Comparison of ENCODE assay signal across 8 cellular contexts in genomic region chr10:93554760-93555432, GRCh38. TPM values are rescaled to one million over a fixed set of nuclear protein-coding genes. Genes with fewer than 3 reads are reported as not detected.
A peak's percentile ranks its signal among the peaks of the same experiment; 100 is the strongest.
DNase-seq lines count a peak whose midpoint lies in the region; ATAC-seq and TF ChIP-seq lines count a peak whose summit lies in the region.

No MANE protein-coding gene starts in this region.

- H3K27me3 ChIP-seq in DOHH2 (ENCODE audit: control insufficient read depth, low read length) (no peaks in the 10 kb centered on the region), gastroesophageal sphincter (peaks cover 11% of the 10 kb centered on the region), uterus (no peaks in the 10 kb centered on the region)

- DNase-seq in NOMO-1 (lab: John Stamatoyannopoulos, UW; ENCODE audit: unreplicated experiment in 2 of 2) = peak; percentile 88 to 90
- peak; percentile 57 to 68 for DNase-seq in activated T-cell treated with anti-CD3 and anti-CD28 coated beads, Interleukin-2, amount 50 U/mL, for 72 hours
- DNase-seq in omental fat pad (ENCODE audit: low spot score) = peak; percentile 48
- peak in 1 of 2 donors; percentile 19 for DNase-seq in uterus

- no peak for TF ChIP-seq EP300 in gastroesophageal sphincter (IDR thresholded peaks at IDR 0.05)

- no peaks in the 10 kb centered on the region for H3K9me2 ChIP-seq in DOHH2 (replicated peaks; ENCODE audit: control insufficient read depth, low read length)

- H3K9me3 ChIP-seq in DOHH2 (ENCODE audit: control insufficient read depth, insufficient read depth, low read length) = no peaks in the 10 kb centered on the region
- H3K9me3 ChIP-seq in gastroesophageal sphincter = peaks cover 0 to 9% (median 0%) of the 10 kb centered on the region in 3 donors
- no peaks in the 10 kb centered on the region for H3K9me3 ChIP-seq in uterus

- TF ChIP-seq CTCF in DOHH2 (IDR thresholded peaks at IDR 0.05; ENCODE audit: low read depth, low read length, poor library complexity, severe bottlenecking) (peak; percentile 86), gastroesophageal sphincter (IDR thresholded peaks at IDR 0.05) (peak in 3 of 4 experiments; percentile 27 to 55 (median 35)), omental fat pad (IDR thresholded peaks at IDR 0.05) (no peak), uterus (IDR thresholded peaks at IDR 0.05) (peak; percentile 31 to 47 (median 32))

- H3K4me3 Mint-ChIP-seq in activated T-cell treated with anti-CD3 and anti-CD28 coated beads, Interleukin-2, amount 50 U/mL, for 72 hours = no peak overlapping the region

- H3K9me3 Mint-ChIP-seq in activated T-cell treated with anti-CD3 and anti-CD28 coated beads, Interleukin-2, amount 50 U/mL, for 72 hours = no peaks in the 10 kb centered on the region

- intact Hi-C loops in uterus (cut with DNase I; ENCODE audit: low total_unique reads) = no loop called here

- H3K4me2 ChIP-seq in DOHH2 (ENCODE audit: low read length) = no peak overlapping the region

- no peak for TF ChIP-seq POLR2A in gastroesophageal sphincter (IDR thresholded peaks at IDR 0.05)
- TF ChIP-seq POLR2A in uterus (IDR thresholded peaks at IDR 0.05) = no peak

- peaks cover 20% of the 10 kb centered on the region for H3K27me3 Mint-ChIP-seq in activated T-cell treated with anti-CD3 and anti-CD28 coated beads, Interleukin-2, amount 50 U/mL, for 72 hours (ENCODE audit: low read depth)

- H3K27ac ChIP-seq in DOHH2 (ENCODE audit: low read depth, low read length) (no peak overlapping the region), gastroesophageal sphincter (no peak overlapping the region), uterus (no peak overlapping the region)

- 17 to 80% methylated on average over 1 of the region's 14 CpGs for WGBS in gastroesophageal sphincter (ENCODE audit: low coverage in 1 of 2), 2 donors

- H3K4me1 Mint-ChIP-seq in activated T-cell treated with anti-CD3 and anti-CD28 coated beads, Interleukin-2, amount 50 U/mL, for 72 hours (ENCODE audit: low read depth) = no peaks in the 10 kb centered on the region

- H3K79me2 ChIP-seq in DOHH2 (ENCODE audit: control insufficient read depth, low read length) = no peaks in the 10 kb centered on the region

- no peaks in the 10 kb centered on the region for H3K4me1 ChIP-seq in DOHH2 (ENCODE audit: control insufficient read depth, low read length)
- no peaks in the 10 kb centered on the region for H3K4me1 ChIP-seq in gastroesophageal sphincter
- H3K4me1 ChIP-seq in uterus = no peaks in the 10 kb centered on the region

- H3K27ac Mint-ChIP-seq in activated T-cell treated with anti-CD3 and anti-CD28 coated beads, Interleukin-2, amount 50 U/mL, for 72 hours = no peak overlapping the region

- H3F3A ChIP-seq in DOHH2 (ENCODE audit: control insufficient read depth, insufficient read depth) = no peaks in the 10 kb centered on the region

- no peaks in the 10 kb centered on the region for H3K36me3 Mint-ChIP-seq in activated T-cell treated with anti-CD3 and anti-CD28 coated beads, Interleukin-2, amount 50 U/mL, for 72 hours (ENCODE audit: insufficient read depth in 2 of 2)

- H3K4me3 ChIP-seq in DOHH2 (ENCODE audit: low read length) = no peak overlapping the region
- H3K4me3 ChIP-seq in gastroesophageal sphincter = no peak overlapping the region
- no peak overlapping the region for H3K4me3 ChIP-seq in uterus

- no peaks in the 10 kb centered on the region for H4K20me1 ChIP-seq in DOHH2 (ENCODE audit: control insufficient read depth, insufficient read depth, low read depth, low read length)

- ATAC-seq in HG02678 (IDR thresholded peaks at IDR 0.05; ENCODE audit: unreplicated experiment) = peak; percentile 65
- peak in 1 of 2 donors; percentile 51 for ATAC-seq in activated T-cell treated with anti-CD3 and anti-CD28 coated beads, Interleukin-2, amount 50 U/mL, for 72 hours (replicated peaks in 1 of 2)
- ATAC-seq in gastroesophageal sphincter = peak; percentile 77
- peak; percentile 45 for ATAC-seq in omental fat pad (ENCODE audit: low FRiP score)
- no peak for ATAC-seq in GM21360 (IDR thresholded peaks at IDR 0.05; ENCODE audit: unreplicated experiment)

- H3K36me3 ChIP-seq in DOHH2 (ENCODE audit: control insufficient read depth, low read length) (no peaks in the 10 kb centered on the region), gastroesophageal sphincter (no peaks in the 10 kb centered on the region), uterus (no peaks in the 10 kb centered on the region)

RNA-seq across cellular contexts. Expression of gene FFAR4, which starts 11.6 kb away (rescaled TPM):
- total RNA-seq in activated T-cell treated with anti-CD3 and anti-CD28 coated beads, Interleukin-2, amount 50 U/mL, for 72 hours = not detected
- total RNA-seq in gastroesophageal sphincter (not detected), omental fat pad (1 to 10 TPM; 2.5 to 6.7 (median 3.1) TPM), uterus (not detected)

RNA-seq across cellular contexts. Expression of gene RBP4, which starts 46.1 kb away (rescaled TPM):
- total RNA-seq in activated T-cell treated with anti-CD3 and anti-CD28 coated beads, Interleukin-2, amount 50 U/mL, for 72 hours = not detected
- total RNA-seq in gastroesophageal sphincter (10 to 100 TPM in 1 of 4 donors, 1 to 10 TPM in 1, not detected in 2; 1.9 to 10.6 TPM), omental fat pad (1,000 to 10,000 TPM in 1 of 4 donors, 100 to 1,000 TPM in 3; 188 to 1,096 (median 353) TPM), uterus (1 to 10 TPM in 1 of 4 donors, under 1 TPM in 1, not detected in 2; 0.90 to 3.2 TPM)

RNA-seq across cellular contexts. Expression of gene PDE6C, which starts 57.4 kb away (rescaled TPM):
- not detected for total RNA-seq in activated T-cell treated with anti-CD3 and anti-CD28 coated beads, Interleukin-2, amount 50 U/mL, for 72 hours
- total RNA-seq in gastroesophageal sphincter (not detected), omental fat pad (not detected), uterus (not detected)

RNA-seq across cellular contexts. Expression of gene CEP55, which starts 58.5 kb away (rescaled TPM):
- 10 to 100 TPM; 46.6 to 55.8 TPM for total RNA-seq in activated T-cell treated with anti-CD3 and anti-CD28 coated beads, Interleukin-2, amount 50 U/mL, for 72 hours
- total RNA-seq in gastroesophageal sphincter = 1 to 10 TPM in 1 of 4 donors, under 1 TPM in 2, not detected in 1; 0.13 to 3.6 (median 0.35) TPM
- 1 to 10 TPM in 1 of 4 donors, under 1 TPM in 2, not detected in 1; 0.19 to 3.2 (median 0.32) TPM for total RNA-seq in omental fat pad
- total RNA-seq in uterus = 10 to 100 TPM in 1 of 4 donors, under 1 TPM in 1, not detected in 2; under 0.01 to 13.8 TPM

Comparison
In these comparisons a context has a peak if more than half of its experiments do, and no peak if none do; other contexts are left out.
1. CTCF ChIP-seq: peak in DOHH2 (single experiment), gastroesophageal sphincter (3 of 4) and uterus (4 of 4); none in omental fat pad (0 of 3).
2. RNA of gene RBP4, which starts 46.1 kb away (total RNA-seq): 188 to 1,096 TPM in omental fat pad; 1.9 to 10.6 TPM in gastroesophageal sphincter, 0.90 to 3.2 TPM in uterus and not detected in activated T-cell treated with anti-CD3 and anti-CD28 coated beads, Interleukin-2, amount 50 U/mL, for 72 hours; every median in the first group is over 10 times any median in the second.